ENCODE assay signal across 8 cellular contexts in genomic region chrX:101931494-101932248, GRCh38. TPM values are rescaled to one million over a fixed set of nuclear protein-coding genes. Genes with fewer than 3 reads are reported as not detected.
A peak's percentile ranks its signal among the peaks of the same experiment; 100 is the strongest.
DNase-seq lines count a peak whose midpoint lies in the region; ATAC-seq, FAIRE-seq and TF ChIP-seq lines count a peak whose summit lies in the region.

Gene ZMAT1, minus strand, starts transcription at chrX:101932027. Its CDS starts 19 bp downstream, at chrX:101932008.

- WGBS in right cardiac atrium: under 1% methylated on average over 61 of the region's 74 CpGs

- H3K9me3 ChIP-seq in right cardiac atrium (ENCODE audit: control insufficient read depth, low read length): no peaks in the 10 kb centered on the region

- ATAC-seq in HG02678 (IDR thresholded peaks at IDR 0.05; ENCODE audit: unreplicated experiment) (peak; percentile 92), right cardiac atrium (peak; percentile 99)

- no peak for TF ChIP-seq CTCF in GM12865 (IDR thresholded peaks at IDR 0.05; ENCODE audit: insufficient read depth, low read depth, low read length, missing control alignments)

- H3K4me3 ChIP-seq in GM12865 (ENCODE audit: low read depth, low read length): peak within 1 kb of the TSS; percentile 47
- H3K4me3 ChIP-seq in right cardiac atrium (ENCODE audit: low read length): peak within 1 kb of the TSS; percentile 99

- DNase-seq in GM12865 (ENCODE audit: low read depth) (peak; percentile 88), NCI-H1105 treated with DMSO at 0.1 percent for 48 hours (lab: John Stamatoyannopoulos, UW) (peak; percentile 78), T follicular helper cell (ENCODE audit: low read depth) (peak; percentile 87), amniotic stem cell (lab: John Stamatoyannopoulos, UW) (peak; percentile 51), right cardiac atrium (peak; percentile 96 to 98 (median 98)), pulmonary artery endothelial cell (ENCODE audit: low read depth, low spot score) (peak; percentile 80), urothelium cell line (ENCODE audit: low spot score) (peak; percentile 87)

- no peaks in the 10 kb centered on the region for H3K27me3 ChIP-seq in right cardiac atrium (ENCODE audit: control insufficient read depth, insufficient read depth)

- intact Hi-C loops in right cardiac atrium (cut with DNase I): no loop called here

- no peaks in the 10 kb centered on the region for H3K4me1 ChIP-seq in right cardiac atrium (ENCODE audit: control insufficient read depth, insufficient read depth, low read length)

- no peak for FAIRE-seq in urothelium cell line (lab: Jason Lieb, UNC)

- peak within 1 kb of the TSS; percentile 100 for H3K27ac ChIP-seq in right cardiac atrium (ENCODE audit: low read length)

RNA-seq across cellular contexts. Expression of gene ZMAT1, which starts in this region (rescaled TPM):
- 1 to 10 TPM; 4.9 to 9.6 (median 6.0) TPM for total RNA-seq in right cardiac atrium
- 5.9 TPM for polyA plus RNA-seq in right cardiac atrium
- total RNA-seq in pulmonary artery endothelial cell: 0.95 and 1.2 TPM in 2 replicates

Comparison
In these comparisons a context has a peak if more than half of its experiments do, and no peak if none do; other contexts are left out.
1. Peak in every context shown above with its lines: DNase-seq, ATAC-seq, H3K4me3 ChIP-seq and H3K27ac ChIP-seq.